ENCODE assay signal across 1 cellular context in the genomic region with DNA sequence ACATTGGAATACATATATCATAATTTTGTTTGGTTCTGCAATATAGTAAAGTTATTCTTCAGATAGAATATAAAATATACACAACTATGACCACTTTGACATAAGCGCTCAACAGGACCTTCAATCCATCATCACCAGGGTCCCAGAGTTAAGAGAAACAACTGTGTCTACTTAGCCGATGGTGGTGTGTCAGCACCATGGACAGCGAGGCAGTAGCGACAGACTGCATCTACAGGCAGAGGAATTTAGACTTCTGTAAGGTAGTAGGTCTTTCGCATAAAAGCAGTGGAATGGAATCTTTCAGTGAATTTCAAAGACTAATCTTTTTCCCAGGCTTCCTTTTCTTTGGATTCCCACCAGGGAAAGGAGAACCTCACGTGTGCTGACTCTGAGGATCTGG.
A peak's percentile ranks its signal among the peaks of the same experiment; 100 is the strongest.
TF ChIP-seq lines count a peak whose summit lies in the region.

No MANE protein-coding gene starts in this region.

TF ChIP-seq in HCT116, 20 proteins besides CTCF, POLR2A, EP300 and RAD21:
- TF ChIP-seq, protein P1, sequence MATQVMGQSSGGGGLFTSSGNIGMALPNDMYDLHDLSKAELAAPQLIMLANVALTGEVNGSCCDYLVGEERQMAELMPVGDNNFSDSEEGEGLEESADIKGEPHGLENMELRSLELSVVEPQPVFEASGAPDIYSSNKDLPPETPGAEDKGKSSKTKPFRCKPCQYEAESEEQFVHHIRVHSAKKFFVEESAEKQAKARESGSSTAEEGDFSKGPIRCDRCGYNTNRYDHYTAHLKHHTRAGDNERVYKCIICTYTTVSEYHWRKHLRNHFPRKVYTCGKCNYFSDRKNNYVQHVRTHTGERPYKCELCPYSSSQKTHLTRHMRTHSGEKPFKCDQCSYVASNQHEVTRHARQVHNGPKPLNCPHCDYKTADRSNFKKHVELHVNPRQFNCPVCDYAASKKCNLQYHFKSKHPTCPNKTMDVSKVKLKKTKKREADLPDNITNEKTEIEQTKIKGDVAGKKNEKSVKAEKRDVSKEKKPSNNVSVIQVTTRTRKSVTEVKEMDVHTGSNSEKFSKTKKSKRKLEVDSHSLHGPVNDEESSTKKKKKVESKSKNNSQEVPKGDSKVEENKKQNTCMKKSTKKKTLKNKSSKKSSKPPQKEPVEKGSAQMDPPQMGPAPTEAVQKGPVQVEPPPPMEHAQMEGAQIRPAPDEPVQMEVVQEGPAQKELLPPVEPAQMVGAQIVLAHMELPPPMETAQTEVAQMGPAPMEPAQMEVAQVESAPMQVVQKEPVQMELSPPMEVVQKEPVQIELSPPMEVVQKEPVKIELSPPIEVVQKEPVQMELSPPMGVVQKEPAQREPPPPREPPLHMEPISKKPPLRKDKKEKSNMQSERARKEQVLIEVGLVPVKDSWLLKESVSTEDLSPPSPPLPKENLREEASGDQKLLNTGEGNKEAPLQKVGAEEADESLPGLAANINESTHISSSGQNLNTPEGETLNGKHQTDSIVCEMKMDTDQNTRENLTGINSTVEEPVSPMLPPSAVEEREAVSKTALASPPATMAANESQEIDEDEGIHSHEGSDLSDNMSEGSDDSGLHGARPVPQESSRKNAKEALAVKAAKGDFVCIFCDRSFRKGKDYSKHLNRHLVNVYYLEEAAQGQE (IDR thresholded peaks at IDR 0.05; ENCODE audit: low read depth), result peak; percentile 95
- no peak for TF ChIP-seq EGR1 (IDR thresholded peaks at IDR 0.05; ENCODE audit: low read depth)
- TF ChIP-seq CEBPB (IDR thresholded peaks at IDR 0.05; ENCODE audit: low read depth), result no peak
- no peak for TF ChIP-seq EZH2 (IDR thresholded peaks at IDR 0.05)
- no peak for TF ChIP-seq JUND (IDR thresholded peaks at IDR 0.05)
- TF ChIP-seq, protein P2, sequence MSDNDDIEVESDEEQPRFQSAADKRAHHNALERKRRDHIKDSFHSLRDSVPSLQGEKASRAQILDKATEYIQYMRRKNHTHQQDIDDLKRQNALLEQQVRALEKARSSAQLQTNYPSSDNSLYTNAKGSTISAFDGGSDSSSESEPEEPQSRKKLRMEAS (IDR thresholded peaks at IDR 0.05), result no peak
- no peak for TF ChIP-seq CBX3 (IDR thresholded peaks at IDR 0.05; ENCODE audit: low read depth)
